1 cellular context compared by ENCODE assay signal in the genomic region with DNA sequence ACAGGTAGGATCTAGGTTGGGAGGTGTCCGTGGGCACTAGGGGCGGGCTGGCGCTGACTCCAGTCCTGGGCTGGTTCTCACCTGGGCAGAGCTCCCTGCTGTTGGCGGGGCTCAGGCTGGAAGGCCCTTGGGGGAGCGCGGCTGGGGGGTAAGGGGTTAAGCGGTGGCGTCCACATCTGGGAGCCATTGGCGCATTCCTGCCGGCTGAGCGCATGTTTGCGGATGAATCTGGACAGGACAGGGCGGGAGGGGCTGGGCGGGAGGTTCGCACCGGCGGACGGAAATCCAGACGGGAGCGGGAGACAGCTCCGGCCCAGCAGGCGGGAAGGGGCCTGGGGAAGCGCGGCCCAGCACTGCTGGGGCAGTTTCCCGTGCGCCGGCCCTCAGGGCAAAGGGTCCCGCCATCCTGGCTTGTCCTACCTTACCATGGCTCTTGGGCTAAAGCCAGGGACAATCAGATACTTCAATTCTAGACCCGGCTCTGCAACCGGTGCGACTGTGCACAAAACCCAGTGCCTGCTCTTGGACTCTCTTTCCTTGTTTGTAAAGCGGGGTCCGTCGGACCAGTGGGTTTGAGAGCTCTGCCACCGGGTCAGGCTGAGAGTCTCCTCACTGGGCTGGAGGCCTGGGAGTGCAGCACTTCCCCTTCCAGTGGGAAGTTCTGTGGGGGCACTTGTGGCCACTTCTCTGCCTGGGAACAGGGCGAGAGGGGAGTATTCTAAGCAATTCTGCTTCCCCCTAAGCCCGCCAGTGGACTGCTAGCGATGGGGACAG.
TF ChIP-seq lines count a peak whose summit lies in the region.

No MANE protein-coding gene starts in this region.

TF ChIP-seq in HEK293, 187 proteins besides CTCF, POLR2A, EP300 and RAD21 (continued from another document and continues in another):
- TF ChIP-seq ZNF626 (tag by site-specific recombination; IDR thresholded peaks at IDR 0.05) (no peak), MYNN (tag by site-specific recombination; IDR thresholded peaks at IDR 0.05; ENCODE audit: borderline replicate concordance) (no peak), ZEB2 (tag by site-specific recombination; IDR thresholded peaks at IDR 0.05) (peak; percentile 75), ZNF558 (tag by site-specific recombination; IDR thresholded peaks at IDR 0.05) (no peak), ZNF341 (tag by site-specific recombination; IDR thresholded peaks at IDR 0.05; ENCODE audit: low read depth) (no peak), ZFP3 (tag by site-specific recombination; IDR thresholded peaks at IDR 0.05; ENCODE audit: low read depth) (no peak), ZBTB7A (tag by site-specific recombination; IDR thresholded peaks at IDR 0.05; ENCODE audit: low read depth) (no peak; the same call in 1 of the 2 replicates), ZFP41 (tag by site-specific recombination; IDR thresholded peaks at IDR 0.05; ENCODE audit: borderline replicate concordance) (no peak), ZSCAN23 (tag by site-specific recombination; IDR thresholded peaks at IDR 0.05) (peak; percentile 13; the same call in 1 of the 2 replicates), ZNF23 (tag by site-specific recombination; IDR thresholded peaks at IDR 0.05; ENCODE audit: borderline replicate concordance) (no peak), PRDM1 (tag by site-specific recombination; IDR thresholded peaks at IDR 0.05) (no peak), IKZF3 (tag by site-specific recombination; IDR thresholded peaks at IDR 0.05) (peak; percentile 61), OSR2 (tag by site-specific recombination; IDR thresholded peaks at IDR 0.05) (peak; percentile 49; the same call in 1 of the 2 replicates), ZNF174 (tag by site-specific recombination; IDR thresholded peaks at IDR 0.05) (no peak), ZBTB17 (tag by site-specific recombination; IDR thresholded peaks at IDR 0.05) (peak; percentile 21; the same call in 1 of the 2 replicates), ZNF521 (tag by site-specific recombination; IDR thresholded peaks at IDR 0.05) (no peak), ZNF600 (tag by site-specific recombination; IDR thresholded peaks at IDR 0.05) (peak; percentile 88), ZNF391 (tag by site-specific recombination; IDR thresholded peaks at IDR 0.05; ENCODE audit: borderline replicate concordance, low read depth) (peak; percentile 38; the same call in 1 of the 2 replicates), ZNF548 (tag by site-specific recombination; IDR thresholded peaks at IDR 0.05) (no peak), ZNF76 (tag by site-specific recombination; IDR thresholded peaks at IDR 0.05; ENCODE audit: borderline replicate concordance, low read depth) (peak; percentile 45; the same call in 1 of the 2 replicates), ZBTB48 (tag by site-specific recombination; IDR thresholded peaks at IDR 0.05) (no peak; the same call in 1 of the 2 replicates), ZBTB20 (tag by site-specific recombination; IDR thresholded peaks at IDR 0.05) (no peak; the same call in 1 of the 2 replicates), OVOL3 (tag by site-specific recombination; IDR thresholded peaks at IDR 0.05) (no peak), ZNF830 (tag by site-specific recombination; IDR thresholded peaks at IDR 0.05; ENCODE audit: low read depth) (no peak), ZNF155 (tag by site-specific recombination; IDR thresholded peaks at IDR 0.05) (no peak), ZNF423 (tag by site-specific recombination; IDR thresholded peaks at IDR 0.05) (no peak), GLI4 (tag by site-specific recombination; IDR thresholded peaks at IDR 0.05) (no peak), ZNF311 (tag by site-specific recombination; IDR thresholded peaks at IDR 0.05; ENCODE audit: borderline replicate concordance) (no peak), HOXD13 (CRISPR knock-in tag; IDR thresholded peaks at IDR 0.05; ENCODE audit: borderline replicate concordance) (no peak), ZFHX2 (tag by site-specific recombination; conservative IDR thresholded peaks at IDR 0.05) (no peak), ZNF624 (tag by site-specific recombination; IDR thresholded peaks at IDR 0.05) (no peak), SP3 (tag by site-specific recombination; IDR thresholded peaks at IDR 0.05) (peak; percentile 27; the same call in 1 of the 2 replicates), ZNF660 (tag by site-specific recombination; IDR thresholded peaks at IDR 0.05) (peak; percentile 50; the same call in 1 of the 2 replicates), ZBTB8A (tag by site-specific recombination; IDR thresholded peaks at IDR 0.05) (no peak)
- TF ChIP-seq, protein P1, sequence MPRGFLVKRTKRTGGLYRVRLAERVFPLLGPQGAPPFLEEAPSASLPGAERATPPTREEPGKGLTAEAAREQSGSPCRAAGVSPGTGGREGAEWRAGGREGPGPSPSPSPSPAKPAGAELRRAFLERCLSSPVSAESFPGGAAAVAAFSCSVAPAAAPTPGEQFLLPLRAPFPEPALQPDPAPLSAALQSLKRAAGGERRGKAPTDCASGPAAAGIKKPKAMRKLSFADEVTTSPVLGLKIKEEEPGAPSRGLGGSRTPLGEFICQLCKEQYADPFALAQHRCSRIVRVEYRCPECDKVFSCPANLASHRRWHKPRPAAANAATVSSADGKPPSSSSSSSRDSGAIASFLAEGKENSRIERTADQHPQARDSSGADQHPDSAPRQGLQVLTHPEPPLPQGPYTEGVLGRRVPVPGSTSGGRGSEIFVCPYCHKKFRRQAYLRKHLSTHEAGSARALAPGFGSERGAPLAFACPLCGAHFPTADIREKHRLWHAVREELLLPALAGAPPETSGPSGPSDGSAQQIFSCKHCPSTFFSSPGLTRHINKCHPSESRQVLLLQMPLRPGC (tag by site-specific recombination; IDR thresholded peaks at IDR 0.05): 0 out of 2 replicates have a peak, but pooled peaks have one; percentile 62
- TF ChIP-seq, protein P2, sequence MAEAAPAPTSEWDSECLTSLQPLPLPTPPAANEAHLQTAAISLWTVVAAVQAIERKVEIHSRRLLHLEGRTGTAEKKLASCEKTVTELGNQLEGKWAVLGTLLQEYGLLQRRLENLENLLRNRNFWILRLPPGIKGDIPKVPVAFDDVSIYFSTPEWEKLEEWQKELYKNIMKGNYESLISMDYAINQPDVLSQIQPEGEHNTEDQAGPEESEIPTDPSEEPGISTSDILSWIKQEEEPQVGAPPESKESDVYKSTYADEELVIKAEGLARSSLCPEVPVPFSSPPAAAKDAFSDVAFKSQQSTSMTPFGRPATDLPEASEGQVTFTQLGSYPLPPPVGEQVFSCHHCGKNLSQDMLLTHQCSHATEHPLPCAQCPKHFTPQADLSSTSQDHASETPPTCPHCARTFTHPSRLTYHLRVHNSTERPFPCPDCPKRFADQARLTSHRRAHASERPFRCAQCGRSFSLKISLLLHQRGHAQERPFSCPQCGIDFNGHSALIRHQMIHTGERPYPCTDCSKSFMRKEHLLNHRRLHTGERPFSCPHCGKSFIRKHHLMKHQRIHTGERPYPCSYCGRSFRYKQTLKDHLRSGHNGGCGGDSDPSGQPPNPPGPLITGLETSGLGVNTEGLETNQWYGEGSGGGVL (tag by site-specific recombination; IDR thresholded peaks at IDR 0.05): peak; percentile 67
- TF ChIP-seq, protein P3, sequence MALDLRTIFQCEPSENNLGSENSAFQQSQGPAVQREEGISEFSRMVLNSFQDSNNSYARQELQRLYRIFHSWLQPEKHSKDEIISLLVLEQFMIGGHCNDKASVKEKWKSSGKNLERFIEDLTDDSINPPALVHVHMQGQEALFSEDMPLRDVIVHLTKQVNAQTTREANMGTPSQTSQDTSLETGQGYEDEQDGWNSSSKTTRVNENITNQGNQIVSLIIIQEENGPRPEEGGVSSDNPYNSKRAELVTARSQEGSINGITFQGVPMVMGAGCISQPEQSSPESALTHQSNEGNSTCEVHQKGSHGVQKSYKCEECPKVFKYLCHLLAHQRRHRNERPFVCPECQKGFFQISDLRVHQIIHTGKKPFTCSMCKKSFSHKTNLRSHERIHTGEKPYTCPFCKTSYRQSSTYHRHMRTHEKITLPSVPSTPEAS (tag by site-specific recombination; IDR thresholded peaks at IDR 0.05): no peak
- TF ChIP-seq, protein P4, sequence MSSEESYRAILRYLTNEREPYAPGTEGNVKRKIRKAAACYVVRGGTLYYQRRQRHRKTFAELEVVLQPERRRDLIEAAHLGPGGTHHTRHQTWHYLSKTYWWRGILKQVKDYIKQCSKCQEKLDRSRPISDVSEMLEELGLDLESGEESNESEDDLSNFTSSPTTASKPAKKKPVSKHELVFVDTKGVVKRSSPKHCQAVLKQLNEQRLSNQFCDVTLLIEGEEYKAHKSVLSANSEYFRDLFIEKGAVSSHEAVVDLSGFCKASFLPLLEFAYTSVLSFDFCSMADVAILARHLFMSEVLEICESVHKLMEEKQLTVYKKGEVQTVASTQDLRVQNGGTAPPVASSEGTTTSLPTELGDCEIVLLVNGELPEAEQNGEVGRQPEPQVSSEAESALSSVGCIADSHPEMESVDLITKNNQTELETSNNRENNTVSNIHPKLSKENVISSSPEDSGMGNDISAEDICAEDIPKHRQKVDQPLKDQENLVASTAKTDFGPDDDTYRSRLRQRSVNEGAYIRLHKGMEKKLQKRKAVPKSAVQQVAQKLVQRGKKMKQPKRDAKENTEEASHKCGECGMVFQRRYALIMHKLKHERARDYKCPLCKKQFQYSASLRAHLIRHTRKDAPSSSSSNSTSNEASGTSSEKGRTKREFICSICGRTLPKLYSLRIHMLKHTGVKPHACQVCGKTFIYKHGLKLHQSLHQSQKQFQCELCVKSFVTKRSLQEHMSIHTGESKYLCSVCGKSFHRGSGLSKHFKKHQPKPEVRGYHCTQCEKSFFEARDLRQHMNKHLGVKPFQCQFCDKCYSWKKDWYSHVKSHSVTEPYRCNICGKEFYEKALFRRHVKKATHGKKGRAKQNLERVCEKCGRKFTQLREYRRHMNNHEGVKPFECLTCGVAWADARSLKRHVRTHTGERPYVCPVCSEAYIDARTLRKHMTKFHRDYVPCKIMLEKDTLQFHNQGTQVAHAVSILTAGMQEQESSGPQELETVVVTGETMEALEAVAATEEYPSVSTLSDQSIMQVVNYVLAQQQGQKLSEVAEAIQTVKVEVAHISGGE (tag by site-specific recombination; conservative IDR thresholded peaks at IDR 0.05; ENCODE audit: low read depth): peak; percentile 56; the same call in 1 of the 2 replicates
- TF ChIP-seq, protein P5, sequence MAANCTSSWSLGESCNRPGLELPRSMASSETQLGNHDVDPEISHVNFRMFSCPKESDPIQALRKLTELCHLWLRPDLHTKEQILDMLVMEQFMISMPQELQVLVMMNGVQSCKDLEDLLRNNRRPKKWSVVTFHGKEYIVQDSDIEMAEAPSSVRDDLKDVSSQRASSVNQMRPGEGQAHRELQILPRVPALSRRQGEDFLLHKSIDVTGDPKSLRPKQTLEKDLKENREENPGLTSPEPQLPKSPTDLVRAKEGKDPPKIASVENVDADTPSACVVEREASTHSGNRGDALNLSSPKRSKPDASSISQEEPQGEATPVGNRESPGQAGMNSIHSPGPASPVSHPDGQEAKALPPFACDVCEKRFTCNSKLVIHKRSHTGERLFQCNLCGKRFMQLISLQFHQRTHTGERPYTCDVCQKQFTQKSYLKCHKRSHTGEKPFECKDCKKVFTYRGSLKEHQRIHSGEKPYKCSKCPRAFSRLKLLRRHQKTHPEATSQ (tag by site-specific recombination; IDR thresholded peaks at IDR 0.05): 0 out of 2 replicates have a peak, but pooled peaks have one; percentile 13
- TF ChIP-seq, protein P6, sequence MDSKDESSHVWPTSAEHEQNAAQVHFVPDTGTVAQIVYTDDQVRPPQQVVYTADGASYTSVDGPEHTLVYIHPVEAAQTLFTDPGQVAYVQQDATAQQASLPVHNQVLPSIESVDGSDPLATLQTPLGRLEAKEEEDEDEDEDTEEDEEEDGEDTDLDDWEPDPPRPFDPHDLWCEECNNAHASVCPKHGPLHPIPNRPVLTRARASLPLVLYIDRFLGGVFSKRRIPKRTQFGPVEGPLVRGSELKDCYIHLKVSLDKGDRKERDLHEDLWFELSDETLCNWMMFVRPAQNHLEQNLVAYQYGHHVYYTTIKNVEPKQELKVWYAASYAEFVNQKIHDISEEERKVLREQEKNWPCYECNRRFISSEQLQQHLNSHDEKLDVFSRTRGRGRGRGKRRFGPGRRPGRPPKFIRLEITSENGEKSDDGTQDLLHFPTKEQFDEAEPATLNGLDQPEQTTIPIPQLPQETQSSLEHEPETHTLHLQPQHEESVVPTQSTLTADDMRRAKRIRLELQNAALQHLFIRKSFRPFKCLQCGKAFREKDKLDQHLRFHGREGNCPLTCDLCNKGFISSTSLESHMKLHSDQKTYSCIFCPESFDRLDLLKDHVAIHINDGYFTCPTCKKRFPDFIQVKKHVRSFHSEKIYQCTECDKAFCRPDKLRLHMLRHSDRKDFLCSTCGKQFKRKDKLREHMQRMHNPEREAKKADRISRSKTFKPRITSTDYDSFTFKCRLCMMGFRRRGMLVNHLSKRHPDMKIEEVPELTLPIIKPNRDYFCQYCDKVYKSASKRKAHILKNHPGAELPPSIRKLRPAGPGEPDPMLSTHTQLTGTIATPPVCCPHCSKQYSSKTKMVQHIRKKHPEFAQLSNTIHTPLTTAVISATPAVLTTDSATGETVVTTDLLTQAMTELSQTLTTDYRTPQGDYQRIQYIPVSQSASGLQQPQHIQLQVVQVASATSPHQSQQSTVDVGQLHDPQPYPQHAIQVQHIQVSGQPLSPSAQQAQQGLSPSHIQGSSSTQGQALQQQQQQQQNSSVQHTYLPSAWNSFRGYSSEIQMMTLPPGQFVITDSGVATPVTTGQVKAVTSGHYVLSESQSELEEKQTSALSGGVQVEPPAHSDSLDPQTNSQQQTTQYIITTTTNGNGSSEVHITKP (tag by site-specific recombination; IDR thresholded peaks at IDR 0.05): no peak
- TF ChIP-seq, protein P7, sequence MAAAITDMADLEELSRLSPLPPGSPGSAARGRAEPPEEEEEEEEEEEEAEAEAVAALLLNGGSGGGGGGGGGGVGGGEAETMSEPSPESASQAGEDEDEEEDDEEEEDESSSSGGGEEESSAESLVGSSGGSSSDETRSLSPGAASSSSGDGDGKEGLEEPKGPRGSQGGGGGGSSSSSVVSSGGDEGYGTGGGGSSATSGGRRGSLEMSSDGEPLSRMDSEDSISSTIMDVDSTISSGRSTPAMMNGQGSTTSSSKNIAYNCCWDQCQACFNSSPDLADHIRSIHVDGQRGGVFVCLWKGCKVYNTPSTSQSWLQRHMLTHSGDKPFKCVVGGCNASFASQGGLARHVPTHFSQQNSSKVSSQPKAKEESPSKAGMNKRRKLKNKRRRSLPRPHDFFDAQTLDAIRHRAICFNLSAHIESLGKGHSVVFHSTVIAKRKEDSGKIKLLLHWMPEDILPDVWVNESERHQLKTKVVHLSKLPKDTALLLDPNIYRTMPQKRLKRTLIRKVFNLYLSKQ (tag by site-specific recombination; IDR thresholded peaks at IDR 0.05; ENCODE audit: borderline replicate concordance): no peak
- TF ChIP-seq, protein P8, sequence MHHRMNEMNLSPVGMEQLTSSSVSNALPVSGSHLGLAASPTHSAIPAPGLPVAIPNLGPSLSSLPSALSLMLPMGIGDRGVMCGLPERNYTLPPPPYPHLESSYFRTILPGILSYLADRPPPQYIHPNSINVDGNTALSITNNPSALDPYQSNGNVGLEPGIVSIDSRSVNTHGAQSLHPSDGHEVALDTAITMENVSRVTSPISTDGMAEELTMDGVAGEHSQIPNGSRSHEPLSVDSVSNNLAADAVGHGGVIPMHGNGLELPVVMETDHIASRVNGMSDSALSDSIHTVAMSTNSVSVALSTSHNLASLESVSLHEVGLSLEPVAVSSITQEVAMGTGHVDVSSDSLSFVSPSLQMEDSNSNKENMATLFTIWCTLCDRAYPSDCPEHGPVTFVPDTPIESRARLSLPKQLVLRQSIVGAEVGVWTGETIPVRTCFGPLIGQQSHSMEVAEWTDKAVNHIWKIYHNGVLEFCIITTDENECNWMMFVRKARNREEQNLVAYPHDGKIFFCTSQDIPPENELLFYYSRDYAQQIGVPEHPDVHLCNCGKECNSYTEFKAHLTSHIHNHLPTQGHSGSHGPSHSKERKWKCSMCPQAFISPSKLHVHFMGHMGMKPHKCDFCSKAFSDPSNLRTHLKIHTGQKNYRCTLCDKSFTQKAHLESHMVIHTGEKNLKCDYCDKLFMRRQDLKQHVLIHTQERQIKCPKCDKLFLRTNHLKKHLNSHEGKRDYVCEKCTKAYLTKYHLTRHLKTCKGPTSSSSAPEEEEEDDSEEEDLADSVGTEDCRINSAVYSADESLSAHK (tag by site-specific recombination; IDR thresholded peaks at IDR 0.05): peak; percentile 80
